In the genomic region with DNA sequence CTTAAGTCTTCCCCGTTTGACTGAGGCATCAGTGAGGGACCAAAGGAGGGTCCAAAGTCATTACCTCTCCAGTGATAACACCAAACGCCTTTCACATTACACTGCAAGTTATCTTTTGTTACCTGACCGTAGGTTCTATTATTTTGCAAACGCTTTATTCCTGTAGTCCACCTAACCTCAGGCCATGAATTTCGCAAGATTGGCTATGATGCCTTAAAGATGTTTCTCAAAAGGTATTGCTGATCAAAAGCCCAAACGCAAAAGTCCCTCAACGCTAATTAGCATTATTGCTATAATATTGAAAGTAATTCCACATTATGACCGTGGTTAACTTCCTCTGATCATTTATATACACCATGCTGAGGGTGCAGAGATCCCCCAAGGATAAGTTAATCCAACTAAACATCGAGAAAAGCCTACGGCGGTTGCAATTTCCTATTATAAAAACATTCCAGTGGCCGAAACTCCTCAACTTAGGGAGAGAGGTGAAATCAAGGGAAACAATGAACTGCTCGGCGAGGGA, we compare ENCODE assay signal across 8 cellular contexts.
DNase-seq lines count a peak whose midpoint lies in the region; ATAC-seq and TF ChIP-seq lines count a peak whose summit lies in the region.

No MANE protein-coding gene starts in this region.

- H3K27ac ChIP-seq in ACC112 (ENCODE audit: low read depth, low read length) (peak overlapping the region; percentile 81), VCaP (peak overlapping the region; percentile 81), iPS DF 6.9 (ENCODE audit: low read length) (no peak overlapping the region), subcutaneous abdominal adipose tissue (ENCODE audit: low read depth, low read length) (no peak overlapping the region)

- H3K4me3 ChIP-seq in ACC112 (ENCODE audit: low read depth, low read length) (peak overlapping the region; percentile 86), iPS DF 6.9 (ENCODE audit: low read length) (peak overlapping the region; percentile 66), subcutaneous abdominal adipose tissue (ENCODE audit: low read depth in 1 of 5, low read length in 5 of 5) (peak overlapping the region; percentile 48 to 96 (median 90))

- H3K4me1 ChIP-seq in ACC112 (ENCODE audit: control insufficient read depth, insufficient read depth, low read length, unreplicated experiment), result peaks cover 9% of the 10 kb centered on the region
- H3K4me1 ChIP-seq in iPS DF 6.9 (ENCODE audit: control insufficient read depth, insufficient read depth, low read length), result no peaks in the 10 kb centered on the region
- peaks cover 0 to 17% (median 12%) of the 10 kb centered on the region in 5 donors for H3K4me1 ChIP-seq in subcutaneous abdominal adipose tissue (ENCODE audit: control insufficient read depth in 5 of 5, insufficient read depth in 5 of 5, low read length in 5 of 5)

- no peaks in the 10 kb centered on the region for H3K9me3 ChIP-seq in iPS DF 6.9 (ENCODE audit: control insufficient read depth, insufficient read depth, low read length)
- no peaks in the 10 kb centered on the region for H3K9me3 ChIP-seq in subcutaneous abdominal adipose tissue (ENCODE audit: control insufficient read depth in 5 of 5, low read length in 5 of 5)

- H3K27me3 ChIP-seq in ACC112 (ENCODE audit: insufficient read depth, low read length), result no peaks in the 10 kb centered on the region
- no peaks in the 10 kb centered on the region for H3K27me3 ChIP-seq in iPS DF 6.9 (ENCODE audit: control insufficient read depth, insufficient read depth, low read length)
- H3K27me3 ChIP-seq in subcutaneous abdominal adipose tissue (ENCODE audit: control insufficient read depth in 5 of 5, insufficient read depth in 4 of 5, low read length in 5 of 5), result no peaks in the 10 kb centered on the region

- no CpG with 5 or more reads among the region's 14 CpGs for WGBS in iPS DF 6.9 (ENCODE audit: insufficient coverage, insufficient read length)

- peak overlapping the region; percentile 90 for H2AFZ ChIP-seq in ACC112 (ENCODE audit: low read length, unreplicated experiment)

- peaks cover 3% of the 10 kb centered on the region; the same call in 1 of the 2 replicates for H3K36me3 ChIP-seq in ACC112 (ENCODE audit: insufficient read depth, low read length)
- H3K36me3 ChIP-seq in iPS DF 6.9 (ENCODE audit: control insufficient read depth, insufficient read depth, low read length), result peaks cover 2% of the 10 kb centered on the region; the same call in 1 of the 2 replicates
- no peaks in the 10 kb centered on the region for H3K36me3 ChIP-seq in subcutaneous abdominal adipose tissue (ENCODE audit: control insufficient read depth in 5 of 5, insufficient read depth in 5 of 5, low read length in 5 of 5)

- H3K9ac ChIP-seq in subcutaneous abdominal adipose tissue (ENCODE audit: low read length in 5 of 5), result peak overlapping the region; percentile 63 to 81 (median 75)

- peak; percentile 9 for ATAC-seq in GM21723 (IDR thresholded peaks at IDR 0.05; ENCODE audit: unreplicated experiment)

- peaks cover 22% of the 10 kb centered on the region for H3K79me2 ChIP-seq in ACC112 (ENCODE audit: control insufficient read depth, insufficient read depth, low read length, unreplicated experiment)

- no peak for DNase-seq in iPS DF 6.9 (ENCODE audit: low read depth, low spot score)
- DNase-seq in NCI-H2107 (lab: John Stamatoyannopoulos, UW), result no peak
- DNase-seq in activated gamma-delta T cell treated with Interleukin-2 at 50 U/mL for 16 hours, result no peak
- no peak for DNase-seq in AG08396 (ENCODE audit: low spot score)

- TF ChIP-seq CTCF in VCaP (conservative IDR thresholded peaks at IDR 0.05), result no peak

Comparison
In these comparisons a context has a peak if more than half of its experiments do, and no peak if none do; other contexts are left out.
1. H3K27ac ChIP-seq: peak in ACC112 (single experiment) and VCaP (single experiment); none in iPS DF 6.9 (single experiment) and subcutaneous abdominal adipose tissue (single experiment).
2. Peak in every context shown above with its lines, with median percentiles within 50 percentile points of each other: H3K4me3 ChIP-seq.